ENCODE assay signal across 20 cellular contexts in genomic region chr14:76085358-76085757, GRCh38.
DNase-seq lines count a peak whose midpoint lies in the region; ATAC-seq, FAIRE-seq and TF ChIP-seq lines count a peak whose summit lies in the region.
"Had no signal": no experiment of that assay in that cellular context is flagged by ENCODE, and none has a peak within 500 bp of the region (broad histone marks: within the 10 kb centered on the region; RNA-seq: fewer than 3 reads in every experiment).

No MANE protein-coding gene starts in this region.

- no peaks in the 10 kb centered on the region for H3K36me3 ChIP-seq in H7 (replicated peaks; ENCODE audit: control insufficient read depth, insufficient read depth, low read length)
- H3K36me3 ChIP-seq in ectodermal cell (ENCODE audit: control insufficient read depth, insufficient read depth, low read length) = no peaks in the 10 kb centered on the region
- H3K36me3 ChIP-seq in neural progenitor cell = no peaks in the 10 kb centered on the region
- peaks cover 2 to 7% (median 2%) of the 10 kb centered on the region in 3 donors for H3K36me3 ChIP-seq in skeletal muscle tissue (ENCODE audit: control insufficient read depth in 3 of 3, insufficient read depth in 3 of 3, low read length in 3 of 3)
- peaks cover 0 to 7% (median 7%) of the 10 kb centered on the region in 3 donors for H3K36me3 ChIP-seq in pancreas
- H3K36me3 ChIP-seq: BLaER1, HAP-1 had no signal

- H3K36me3 Mint-ChIP-seq in neural progenitor cell = no peaks in the 10 kb centered on the region
- H3K36me3 Mint-ChIP-seq: CD14-positive monocyte had no signal

- FAIRE-seq in pancreas (lab: Jason Lieb, UNC) = no peak
- FAIRE-seq: A549, GM12892, GM18507 had no signal

- H3K27me3 ChIP-seq in H7 (ENCODE audit: control insufficient read depth, insufficient read depth, low read length) = no peaks in the 10 kb centered on the region
- no peaks in the 10 kb centered on the region for H3K27me3 ChIP-seq in ectodermal cell (ENCODE audit: control insufficient read depth, insufficient read depth, low read length, poor library complexity, severe bottlenecking)
- H3K27me3 ChIP-seq in neural progenitor cell = no peaks in the 10 kb centered on the region
- no peaks in the 10 kb centered on the region for H3K27me3 ChIP-seq in skeletal muscle tissue (ENCODE audit: control insufficient read depth in 3 of 3, insufficient read depth in 3 of 3, low read length in 3 of 3)
- no peaks in the 10 kb centered on the region for H3K27me3 ChIP-seq in pancreas
- H3K27me3 ChIP-seq: BLaER1 had no signal

- DNase-seq in H7 (peak; percentile 14), neural progenitor cell (ENCODE audit: low spot score) (no peak), foreskin fibroblast (no peak), pancreas (no peak)
- DNase-seq: AML-193; CD4-positive, alpha-beta memory T cell; DMS153; DMS79; GDM1; GOT3 had no signal

- no peak overlapping the region for H3K27ac Mint-ChIP-seq in neural progenitor cell
- H3K27ac Mint-ChIP-seq: CD14-positive monocyte had no signal

- H3K27ac ChIP-seq in ectodermal cell (ENCODE audit: insufficient read depth, low read depth, low read length, poor library complexity, severe bottlenecking) = peak overlapping the region; percentile 28
- H3K27ac ChIP-seq in neural progenitor cell = no peak overlapping the region
- H3K27ac ChIP-seq in skeletal muscle tissue (ENCODE audit: low read depth, low read length) = peak overlapping the region; percentile 85
- no peak overlapping the region for H3K27ac ChIP-seq in pancreas
- H3K27ac ChIP-seq: 22Rv1, A549, BLaER1 had no signal

- H3K27me3 Mint-ChIP-seq in neural progenitor cell (ENCODE audit: insufficient read depth, low read depth) = peaks cover 2% of the 10 kb centered on the region
- H3K27me3 Mint-ChIP-seq: CD4-positive, alpha-beta memory T cell had no signal

- no peaks in the 10 kb centered on the region for H3K9me3 Mint-ChIP-seq in neural progenitor cell
- H3K9me3 Mint-ChIP-seq: CD4-positive, alpha-beta memory T cell had no signal

- no peak overlapping the region for H3K9ac ChIP-seq in neural progenitor cell
- peak overlapping the region in 1 of 3 donors; percentile 50 for H3K9ac ChIP-seq in skeletal muscle tissue (ENCODE audit: low read depth in 1 of 3, low read length in 3 of 3)
- H3K9ac ChIP-seq: BLaER1 had no signal

- H3F3A ChIP-seq in neural progenitor cell (ENCODE audit: low read depth) = peaks cover 49% of the 10 kb centered on the region

- no peak overlapping the region for H3K4me3 Mint-ChIP-seq in neural progenitor cell
- H3K4me3 Mint-ChIP-seq: CD14-positive monocyte; CD4-positive, alpha-beta memory T cell had no signal

- peaks cover 69% of the 10 kb centered on the region for H3K4me1 Mint-ChIP-seq in neural progenitor cell
- H3K4me1 Mint-ChIP-seq: CD4-positive, alpha-beta memory T cell had no signal

- H2AFZ ChIP-seq in neural progenitor cell (replicated peaks) = no peak overlapping the region

- H3K79me2 ChIP-seq in neural progenitor cell (ENCODE audit: low read depth) = no peaks in the 10 kb centered on the region

- H4K20me1 ChIP-seq in neural progenitor cell (ENCODE audit: low read depth) = peaks cover 2% of the 10 kb centered on the region
- H4K20me1 ChIP-seq: BLaER1 had no signal

- no peak for ATAC-seq in GM18519 (IDR thresholded peaks at IDR 0.05; ENCODE audit: low FRiP score, unreplicated experiment)
- no peak for ATAC-seq in pancreas
- ATAC-seq: A549 had no signal

- 88 to 90% methylated on average over 3 of the region's 3 CpGs for WGBS in ectodermal cell, 2 experiments
- 79 to 86% methylated on average over 3 of the region's 3 CpGs for WGBS in pancreas, 2 donors

- intact Hi-C loops in pancreas (cut with DNase I) = no loop called here

- no peak for TF ChIP-seq CTCF in neural progenitor cell (IDR thresholded peaks at IDR 0.05)
- no peak for TF ChIP-seq CTCF in foreskin fibroblast (IDR thresholded peaks at IDR 0.05; ENCODE audit: low read depth, low read length)
- no peak for TF ChIP-seq CTCF in pancreas (IDR thresholded peaks at IDR 0.05)

- H3K4me1 ChIP-seq in ectodermal cell (ENCODE audit: control insufficient read depth, insufficient read depth, low read length) (peaks cover 56% of the 10 kb centered on the region), neural progenitor cell (peaks cover 54% of the 10 kb centered on the region), skeletal muscle tissue (ENCODE audit: control insufficient read depth in 3 of 3, insufficient read depth in 3 of 3, low read length in 3 of 3) (peaks cover 34 to 59% (median 56%) of the 10 kb centered on the region in 3 donors), pancreas (no peaks in the 10 kb centered on the region)
- H3K4me1 ChIP-seq: A549 had no signal

- H3K4me3 ChIP-seq in H7 (ENCODE audit: insufficient read depth, low read depth, low read length) = no peak overlapping the region
- no peak overlapping the region for H3K4me3 ChIP-seq in ectodermal cell (ENCODE audit: insufficient read depth, low read depth, low read length)
- no peak overlapping the region for H3K4me3 ChIP-seq in neural progenitor cell
- H3K4me3 ChIP-seq in skeletal muscle tissue (ENCODE audit: low read length in 3 of 3) = no peak overlapping the region
- no peak overlapping the region for H3K4me3 ChIP-seq in foreskin fibroblast (ENCODE audit: low read depth in 1 of 2, low read length in 2 of 2)
- H3K4me3 ChIP-seq in pancreas = no peak overlapping the region
- H3K4me3 ChIP-seq: A549, BLaER1, HAP-1 had no signal

- H3K4me2 ChIP-seq in neural progenitor cell = peak overlapping the region; percentile 62
- H3K4me2 ChIP-seq: A549, BLaER1 had no signal

- no peaks in the 10 kb centered on the region for H3K9me3 ChIP-seq in ectodermal cell (ENCODE audit: control insufficient read depth, low read length)
- no peaks in the 10 kb centered on the region for H3K9me3 ChIP-seq in neural progenitor cell (ENCODE audit: low read depth)
- no peaks in the 10 kb centered on the region for H3K9me3 ChIP-seq in skeletal muscle tissue (ENCODE audit: control insufficient read depth in 3 of 3, low read length in 3 of 3)
- no peaks in the 10 kb centered on the region for H3K9me3 ChIP-seq in pancreas
- H3K9me3 ChIP-seq: A549, BLaER1, HAP-1 had no signal

Comparison
In these comparisons a context has a peak if more than half of its experiments do, and no peak if none do; other contexts are left out.
1. H3K27ac ChIP-seq: peak in ectodermal cell (single experiment) and skeletal muscle tissue (single experiment); none in neural progenitor cell (single experiment) and pancreas (0 of 4).